9 cellular contexts compared by ENCODE assay signal in genomic region chr4:85724801-85725548, GRCh38.
DNase-seq lines count a peak whose midpoint lies in the region; ATAC-seq and TF ChIP-seq lines count a peak whose summit lies in the region.
"Had no signal": no experiment of that assay in that cellular context is flagged by ENCODE, and none has a peak within 500 bp of the region (broad histone marks: within the 10 kb centered on the region; RNA-seq: fewer than 3 reads in every experiment).

No MANE protein-coding gene starts in this region.

- H3K9me3 ChIP-seq in gastrocnemius medialis = no peaks in the 10 kb centered on the region

- no peak for TF ChIP-seq POLR2A in gastrocnemius medialis (IDR thresholded peaks at IDR 0.05)

- intact Hi-C loops in gastrocnemius medialis (cut with DNase I; ENCODE audit: low total_unique reads) = no loop called here

- peaks cover 0 to 6% of the 10 kb centered on the region in 2 donors for H3K4me1 ChIP-seq in gastrocnemius medialis

- no peaks in the 10 kb centered on the region for H3K36me3 ChIP-seq in gastrocnemius medialis

- ATAC-seq in GM19025 (IDR thresholded peaks at IDR 0.05; ENCODE audit: low read depth, unreplicated experiment) = peak; percentile 31
- peak; percentile 37 for ATAC-seq in HG03025 (IDR thresholded peaks at IDR 0.05; ENCODE audit: low FRiP score, unreplicated experiment)
- no peak for ATAC-seq in gastrocnemius medialis

- in situ Hi-C loops in gastrocnemius medialis (cut with MboI; ENCODE audit: low sequenced_read_pairs in 4 of 4) = no loop called here

- DNase-seq in choroid plexus epithelial cell (ENCODE audit: low read depth) (peak; percentile 18), gastrocnemius medialis (no peak), NCI-H1930 (lab: John Stamatoyannopoulos, UW) (no peak), T-helper 2 cell (no peak), SKM-1 (lab: John Stamatoyannopoulos, UW; ENCODE audit: unreplicated experiment) (no peak)
- no peak for DNase-seq in stimulated activated CD4-positive, alpha-beta T cell treated with anti-CD3 and anti-CD28 coated beads, Interleukin-1b, Interleukin-23, amount 100 ng/mL, for 48 hours
- DNase-seq: NCI-H1417 treated with DMSO at 0.1 percent for 48 hours had no signal

- H3K4me3 ChIP-seq in choroid plexus epithelial cell (ENCODE audit: low read depth, low read length) (no peak overlapping the region), gastrocnemius medialis (no peak overlapping the region)

- peak overlapping the region; percentile 33 to 59 (median 45) for H3K27ac ChIP-seq in gastrocnemius medialis

- no peak for TF ChIP-seq CTCF in choroid plexus epithelial cell (conservative IDR thresholded peaks at IDR 0.05; ENCODE audit: low read depth, low read length)
- TF ChIP-seq CTCF in gastrocnemius medialis (IDR thresholded peaks at IDR 0.05 in 4 of 5, conservative IDR thresholded peaks at IDR 0.05 in 1 of 5) = no peak

- H3K27me3 ChIP-seq in gastrocnemius medialis = no peaks in the 10 kb centered on the region

Comparison
In these comparisons a context has a peak if more than half of its experiments do, and no peak if none do; other contexts are left out.
1. ATAC-seq: peak in GM19025 (single experiment) and HG03025 (single experiment); none in gastrocnemius medialis (0 of 2).